Comparison of ENCODE assay signal across 8 cellular contexts in the genomic region with DNA sequence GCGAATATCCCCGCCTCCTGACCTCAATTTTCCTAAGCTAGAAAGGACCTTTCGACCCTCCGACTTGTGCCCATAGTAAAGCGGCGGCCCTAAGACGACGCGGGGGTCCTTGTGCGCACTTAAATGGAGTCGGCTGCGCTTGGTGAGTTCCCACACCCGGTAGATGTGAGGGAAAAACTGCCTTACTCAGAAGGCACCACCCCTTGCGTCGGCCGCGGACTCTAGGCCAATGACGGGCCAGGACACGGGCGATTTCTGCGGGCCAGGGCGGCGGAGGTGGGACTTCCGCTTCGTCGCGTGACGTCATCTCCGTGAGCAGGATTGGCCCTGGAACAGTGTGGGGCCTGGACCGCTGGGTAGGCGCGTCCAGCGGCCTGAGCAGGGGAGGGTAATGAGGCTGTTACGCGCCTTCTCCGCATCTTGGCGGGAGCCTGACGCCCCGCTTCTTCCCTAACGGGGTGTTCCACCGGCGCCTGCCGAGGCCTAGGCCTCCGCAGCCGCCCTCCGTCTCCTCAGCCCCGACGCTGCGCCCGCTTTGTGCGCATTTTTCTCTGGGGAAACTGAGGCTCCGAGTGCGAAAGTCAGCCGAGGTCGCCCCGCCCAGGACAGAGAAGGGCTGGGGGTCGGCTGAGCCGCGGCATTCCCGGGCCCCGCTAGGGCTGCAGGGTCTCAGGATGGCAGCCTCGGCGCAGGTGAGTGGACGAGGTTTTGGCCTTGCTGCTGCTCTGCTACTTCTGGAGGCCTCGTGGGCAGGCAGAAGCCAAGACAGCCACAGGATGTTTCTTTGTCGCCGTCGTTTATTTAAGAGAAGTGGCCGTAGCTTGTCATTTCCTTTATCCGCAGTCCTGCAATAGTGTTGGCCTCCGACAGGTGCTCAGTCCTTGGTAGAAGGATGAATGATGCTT. TPM values are rescaled to one million over a fixed set of nuclear protein-coding genes. Genes with fewer than 3 reads are reported as not detected.
DNase-seq lines count a peak whose midpoint lies in the region; ATAC-seq and TF ChIP-seq lines count a peak whose summit lies in the region.

Gene ZNF543 (plus strand): TSS at position 293 of the 905 bp plus-strand sequence. CDS start 382 bp downstream, at position 675.

- in situ Hi-C loops in astrocyte of the cerebellum (cut with HindIII; ENCODE audit: low sequenced_read_pairs), result no loop called here

- intact Hi-C loops in vagina (cut with DNase I), result no loop called here

- H3K36me3 ChIP-seq in vagina, result peaks cover 5 to 31% of the 10 kb centered on the region in 2 donors

- DNase-seq in NCI-H1930 (lab: John Stamatoyannopoulos, UW) (peak; percentile 96 to 98), T-helper 22 cell (ENCODE audit: low read depth) (peak; percentile 76), astrocyte of the cerebellum (ENCODE audit: low read depth) (peak; percentile 90), hepatic stellate cell (ENCODE audit: low spot score) (peak; percentile 97), putamen (ENCODE audit: low spot score) (peak; percentile 96), vagina (ENCODE audit: extremely low spot score in 2 of 2) (peak in 1 of 2 donors; percentile 91)

- H3K27me3 ChIP-seq in vagina, result no peaks in the 10 kb centered on the region

- peak within 1 kb of the TSS; percentile 88 for H3K4me3 ChIP-seq in astrocyte of the cerebellum (ENCODE audit: low read depth, low read length)
- peak within 1 kb of the TSS; percentile 85 to 87 for H3K4me3 ChIP-seq in vagina

- peak; percentile 1 for TF ChIP-seq CTCF in astrocyte of the cerebellum (IDR thresholded peaks at IDR 0.05; ENCODE audit: low read depth, low read length, missing control alignments)
- peak in 1 of 3 experiments; percentile 23 for TF ChIP-seq CTCF in vagina (IDR thresholded peaks at IDR 0.05)

- ATAC-seq in GM18505 (IDR thresholded peaks at IDR 0.05; ENCODE audit: unreplicated experiment) (peak; percentile 98), HG02970 (IDR thresholded peaks at IDR 0.05; ENCODE audit: low FRiP score, unreplicated experiment) (peak; percentile 89)

- peaks cover 16% of the 10 kb centered on the region for H3K9me3 ChIP-seq in vagina

- H3K4me1 ChIP-seq in vagina, result peaks cover 20% of the 10 kb centered on the region

- peak; percentile 87 for TF ChIP-seq POLR2A in GM18505 (IDR thresholded peaks at IDR 0.05; ENCODE audit: borderline replicate concordance, extremely low read depth, insufficient read depth, insufficient read length)
- peak in 1 of 2 donors; percentile 25 for TF ChIP-seq POLR2A in vagina (IDR thresholded peaks at IDR 0.05)

- H3K27ac ChIP-seq in vagina, result peak within 1 kb of the TSS; percentile 73

RNA-seq across cellular contexts. Expression of gene ZNF543, which starts in this region (rescaled TPM):
- 6.9 TPM for total RNA-seq in vagina
